11 cellular contexts compared by ENCODE assay signal in the genomic region with DNA sequence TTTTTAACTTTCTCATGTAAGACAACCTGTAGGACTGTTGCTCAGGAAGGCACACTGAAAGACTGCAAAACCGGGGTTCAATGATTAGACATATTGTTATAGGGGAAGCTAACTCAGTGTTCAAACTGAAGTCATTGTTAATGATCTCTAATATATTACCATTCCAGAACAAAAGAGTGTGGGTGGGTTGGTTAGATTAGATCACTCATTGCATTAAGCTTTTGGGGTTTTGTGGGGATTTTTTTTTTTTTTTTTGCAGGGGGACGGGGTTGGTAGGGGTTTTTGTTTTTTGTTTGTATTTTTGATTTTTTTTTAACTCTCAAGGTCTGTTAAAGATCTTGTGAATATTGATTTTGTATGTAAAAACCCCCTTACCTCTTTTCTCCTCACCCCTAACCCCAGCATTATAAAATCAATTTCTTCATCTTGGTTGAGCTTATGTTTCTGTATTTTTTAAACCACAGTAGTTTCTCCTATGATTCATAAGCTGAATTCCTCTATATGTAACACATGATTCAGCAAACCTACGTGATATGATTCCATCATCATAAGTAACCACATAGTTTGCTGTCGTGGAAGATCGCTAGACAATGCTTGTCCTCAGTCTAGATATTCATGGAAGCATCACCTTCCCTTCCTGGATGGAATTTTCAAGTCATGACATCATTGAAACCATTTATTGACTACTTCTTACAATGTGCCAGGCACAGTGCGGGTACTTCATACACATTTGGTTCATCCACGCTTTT.
DNase-seq lines count a peak whose midpoint lies in the region; ATAC-seq and TF ChIP-seq lines count a peak whose summit lies in the region.
"Had no signal": no experiment of that assay in that cellular context is flagged by ENCODE, and none has a peak within 500 bp of the region (broad histone marks: within the 10 kb centered on the region; RNA-seq: fewer than 3 reads in every experiment).

No MANE protein-coding gene starts in this region.

- no TSS peak for BruUV-seq in A673 (replicated peaks; lab: Mats Ljungman, UMichigan)

- H3K9me3 ChIP-seq in A673 (ENCODE audit: low read depth, low read length, poor library complexity, severe bottlenecking), result no peaks in the 10 kb centered on the region
- H3K9me3 ChIP-seq: left ventricle myocardium inferior had no signal

- H3K27ac ChIP-seq in epithelial cell of prostate (peak overlapping the region; percentile 60), A673 (ENCODE audit: low read depth, low read length, poor library complexity, severe bottlenecking) (no peak overlapping the region)
- H3K27ac ChIP-seq: left ventricle myocardium inferior had no signal

- DNase-seq in AG08395 (ENCODE audit: low spot score) (peak; percentile 57), LHCN-M2 (ENCODE audit: low read depth) (peak; percentile 81), epithelial cell of prostate (ENCODE audit: low read depth, low spot score) (peak; percentile 94), Right ventricle myocardium inferior (ENCODE audit: missing footprints) (no peak), NCI-H2196 (lab: John Stamatoyannopoulos, UW; ENCODE audit: unreplicated experiment) (no peak), HPDE6-E6E7 (ENCODE audit: extremely low spot score) (no peak), A673 (ENCODE audit: low spot score) (no peak)
- DNase-seq: DND-41, left ventricle myocardium inferior, NCI-H2171 had no signal

- POLR2A ChIA-PET in A673 (lab: Charles Lee; ENCODE audit: low non-redundant PET), result no interaction called here

- H3K4me1 ChIP-seq in A673 (ENCODE audit: insufficient read depth, low read length, poor library complexity, severe bottlenecking), result peaks cover 15% of the 10 kb centered on the region

- ATAC-seq in GM19452 (IDR thresholded peaks at IDR 0.05; ENCODE audit: unreplicated experiment) (peak; percentile 51), Right ventricle myocardium inferior (no peak)

- H3K4me3 ChIP-seq in A673 (ENCODE audit: low read depth, low read length, poor library complexity, severe bottlenecking), result no peak overlapping the region
- H3K4me3 ChIP-seq: left ventricle myocardium inferior had no signal

- no peaks in the 10 kb centered on the region for H3K27me3 ChIP-seq in A673 (replicated peaks; ENCODE audit: insufficient read depth, low read depth, low read length, poor library complexity)

- no peaks in the 10 kb centered on the region for H3K36me3 ChIP-seq in A673 (ENCODE audit: insufficient read depth, low read length, poor library complexity, severe bottlenecking)
- H3K36me3 ChIP-seq: left ventricle myocardium inferior had no signal

- intact Hi-C loops in Right ventricle myocardium inferior (cut with DNase I), result no loop called here
- intact Hi-C loops in A673 (cut with micrococcal nuclease; ENCODE audit: unreplicated experiment), result no loop called here

- no peak for TF ChIP-seq CTCF in A673 (conservative IDR thresholded peaks at IDR 0.05; ENCODE audit: low read depth, low read length)

- CTCF ChIA-PET in A673 (lab: Charles Lee), result no interaction called here

Comparison
In these comparisons a context has a peak if more than half of its experiments do, and no peak if none do; other contexts are left out.
1. DNase-seq: peak in AG08395 (single experiment), LHCN-M2 (single experiment) and epithelial cell of prostate (single experiment); none in Right ventricle myocardium inferior (single experiment), NCI-H2196 (single experiment), HPDE6-E6E7 (single experiment) and A673 (single experiment).